In genomic region chr14:104137297-104138097, GRCh38 we compare ENCODE assay signal across 8 cellular contexts. TPM values are rescaled to one million over a fixed set of nuclear protein-coding genes. Genes with fewer than 3 reads are reported as not detected.
DNase-seq lines count a peak whose midpoint lies in the region; TF ChIP-seq lines count a peak whose summit lies in the region.

No MANE protein-coding gene starts in this region.

- H3K27me3 Mint-ChIP-seq in neural crest cell (ENCODE audit: low read depth), result peaks cover 58% of the 10 kb centered on the region

- no peaks in the 10 kb centered on the region for H3K9me3 Mint-ChIP-seq in neural crest cell

- H3K4me3 Mint-ChIP-seq in neural crest cell, result peak overlapping the region; percentile 71

- peaks cover 31% of the 10 kb centered on the region for H3K27me3 ChIP-seq in H7 (ENCODE audit: control insufficient read depth, insufficient read depth, low read length)
- H3K27me3 ChIP-seq in NT2/D1 (ENCODE audit: insufficient read depth, insufficient read length), result peaks cover 25% of the 10 kb centered on the region
- H3K27me3 ChIP-seq in subcutaneous abdominal adipose tissue (ENCODE audit: control insufficient read depth in 5 of 5, insufficient read depth in 4 of 5, low read length in 5 of 5), result peaks cover 37 to 58% (median 46%) of the 10 kb centered on the region in 5 donors

- TF ChIP-seq CTCF in fibroblast of pulmonary artery (IDR thresholded peaks at IDR 0.05; ENCODE audit: low read length, missing control alignments) (peak; percentile 22), neural crest cell (conservative IDR thresholded peaks at IDR 0.05) (peak; percentile 92)

- H3K4me3 ChIP-seq in H7 (ENCODE audit: insufficient read depth, low read depth, low read length) (peak overlapping the region; percentile 70), NT2/D1 (ENCODE audit: insufficient read length, low read depth) (peak overlapping the region; percentile 73), fibroblast of pulmonary artery (replicated peaks; ENCODE audit: low read depth, low read length) (no peak overlapping the region), subcutaneous abdominal adipose tissue (ENCODE audit: low read depth in 1 of 5, low read length in 5 of 5) (peak overlapping the region in 4 of 5 donors; percentile 39 to 75 (median 64))

- H3K9ac ChIP-seq in NT2/D1 (ENCODE audit: insufficient read length, low read depth) (peak overlapping the region; percentile 72), subcutaneous abdominal adipose tissue (ENCODE audit: low read length in 5 of 5) (peak overlapping the region in 2 of 5 donors; percentile 14 to 35)

- H3K4me1 ChIP-seq in NT2/D1 (ENCODE audit: insufficient read depth, insufficient read length) (peaks cover 16% of the 10 kb centered on the region), subcutaneous abdominal adipose tissue (ENCODE audit: control insufficient read depth in 5 of 5, insufficient read depth in 5 of 5, low read length in 5 of 5) (peaks cover 0 to 52% (median 35%) of the 10 kb centered on the region in 5 donors)

- H3K4me1 Mint-ChIP-seq in neural crest cell, result peaks cover 16% of the 10 kb centered on the region

- DNase-seq in AG08396 (ENCODE audit: low spot score) (peak; percentile 92), H7 (peak; percentile 98), NT2/D1 (ENCODE audit: low read depth, low spot score) (peak; percentile 47), fibroblast of pulmonary artery (ENCODE audit: low read depth) (peak; percentile 24), neural crest cell (ENCODE audit: low read depth, low spot score) (peak; percentile 82), NCI-H2107 treated with DMSO at 0.1 percent for 48 hours (lab: John Stamatoyannopoulos, UW; ENCODE audit: unreplicated experiment) (no peak)
- peak; percentile 37 for DNase-seq in activated T-helper 1 cell treated with anti-CD3 and anti-CD28 coated beads, Interleukin-2, amount 50 U/mL, for 16 hours (ENCODE audit: low read depth in 1 of 2, low spot score in 1 of 2)

- H3K36me3 ChIP-seq in H7 (replicated peaks; ENCODE audit: control insufficient read depth, insufficient read depth, low read length) (no peaks in the 10 kb centered on the region; the same call in 1 of the 2 replicates), NT2/D1 (ENCODE audit: insufficient read depth, insufficient read length, low read length) (peaks cover 6% of the 10 kb centered on the region), subcutaneous abdominal adipose tissue (ENCODE audit: control insufficient read depth in 5 of 5, insufficient read depth in 5 of 5, low read length in 5 of 5) (peaks cover 0 to 8% (median 0%) of the 10 kb centered on the region in 5 donors)

- H3K36me3 Mint-ChIP-seq in neural crest cell (ENCODE audit: low read depth), result no peaks in the 10 kb centered on the region

- H3K9me3 ChIP-seq in NT2/D1 (ENCODE audit: insufficient read depth, low read length) (no peaks in the 10 kb centered on the region), subcutaneous abdominal adipose tissue (ENCODE audit: control insufficient read depth in 5 of 5, low read length in 5 of 5) (no peaks in the 10 kb centered on the region)

- no peak overlapping the region for H3K27ac ChIP-seq in subcutaneous abdominal adipose tissue (ENCODE audit: low read depth, low read length)

- H3K27ac Mint-ChIP-seq in neural crest cell (ENCODE audit: unreplicated experiment), result no peak overlapping the region

RNA-seq across cellular contexts. Expression of gene KIF26A, which starts 0.9 kb away (rescaled TPM):
- 59.2 and 61.0 TPM in 2 replicates for total RNA-seq in H7 (2014; rRNA removed; shearing (Covaris generic))
- 15.0 and 15.2 TPM in 2 replicates for total RNA-seq in neural crest cell

RNA-seq across cellular contexts. Expression of gene ASPG, which starts 52.0 kb away (rescaled TPM):
- total RNA-seq in H7 (2014; rRNA removed; shearing (Covaris generic)), result 0.17 and 2.9 TPM in 2 replicates
- not detected in 2 replicates for total RNA-seq in neural crest cell
